1 cellular context compared by ENCODE assay signal in genomic region chr6:15266423-15266996, GRCh38.
A peak's percentile ranks its signal among the peaks of the same experiment; 100 is the strongest.
TF ChIP-seq lines count a peak whose summit lies in the region.

No MANE protein-coding gene starts in this region.

TF ChIP-seq in HepG2, 621 proteins besides CTCF, POLR2A, EP300 and RAD21 (continues in another document):
- TF ChIP-seq KDM3A (CRISPR knock-in tag; IDR thresholded peaks at IDR 0.05; ENCODE audit: low read depth) (no peak), ZNF570 (CRISPR knock-in tag; IDR thresholded peaks at IDR 0.05; ENCODE audit: borderline replicate concordance) (no peak), SOX6 (IDR thresholded peaks at IDR 0.05) (no peak), SOX6 (CRISPR knock-in tag; IDR thresholded peaks at IDR 0.05) (peak; percentile 82), ZNF589 (CRISPR knock-in tag; conservative IDR thresholded peaks at IDR 0.05) (no peak), ZBTB3 (CRISPR knock-in tag; IDR thresholded peaks at IDR 0.05; ENCODE audit: borderline replicate concordance, low read depth) (peak; percentile 82; the same call in 1 of the 2 replicates), NFE2L1 (CRISPR knock-in tag; IDR thresholded peaks at IDR 0.05; ENCODE audit: borderline replicate concordance) (no peak), TP53 (CRISPR knock-in tag; conservative IDR thresholded peaks at IDR 0.05) (no peak), RBM22 (optimal IDR thresholded peaks at IDR 0.05; ENCODE audit: low read length) (no peak), PCBP1 (IDR thresholded peaks at IDR 0.05; ENCODE audit: borderline replicate concordance, low read depth, low read length) (no peak), ZNF281 (CRISPR knock-in tag; IDR thresholded peaks at IDR 0.05; ENCODE audit: borderline replicate concordance) (peak; percentile 61), CEBPG (CRISPR knock-in tag; IDR thresholded peaks at IDR 0.05) (peak; percentile 62), ZNF7 (CRISPR knock-in tag; IDR thresholded peaks at IDR 0.05) (no peak), ZNF552 (CRISPR knock-in tag; IDR thresholded peaks at IDR 0.05; ENCODE audit: borderline replicate concordance) (no peak), SAP130 (CRISPR knock-in tag; IDR thresholded peaks at IDR 0.05; ENCODE audit: low read depth) (peak; percentile 60), SYNCRIP (IDR thresholded peaks at IDR 0.05; ENCODE audit: insufficient read depth, low read depth, low read length) (no peak), BORCS8-MEF2B (CRISPR knock-in tag; IDR thresholded peaks at IDR 0.05) (no peak), ZNF607 (CRISPR knock-in tag; IDR thresholded peaks at IDR 0.05; ENCODE audit: borderline replicate concordance) (no peak), ZNF577 (CRISPR knock-in tag; IDR thresholded peaks at IDR 0.05; ENCODE audit: borderline replicate concordance, low read depth) (no peak), ZNF207 (IDR thresholded peaks at IDR 0.05; ENCODE audit: borderline replicate concordance) (no peak), ATF7 (IDR thresholded peaks at IDR 0.05) (no peak), ATF7 (CRISPR knock-in tag; IDR thresholded peaks at IDR 0.05) (no peak), USF2 (IDR thresholded peaks at IDR 0.05; ENCODE audit: low read depth, low read length) (no peak), USF2 (CRISPR knock-in tag; IDR thresholded peaks at IDR 0.05; ENCODE audit: borderline replicate concordance) (no peak), ZNF850 (CRISPR knock-in tag; conservative IDR thresholded peaks at IDR 0.05) (no peak), KAT2B (IDR thresholded peaks at IDR 0.05; ENCODE audit: borderline replicate concordance, low read depth, low read length) (no peak), SP2 (CRISPR knock-in tag; IDR thresholded peaks at IDR 0.05) (no peak), RARA (CRISPR knock-in tag; IDR thresholded peaks at IDR 0.05) (peak; percentile 74), MTF2 (CRISPR knock-in tag; IDR thresholded peaks at IDR 0.05; ENCODE audit: borderline replicate concordance) (no peak), NFE2 (CRISPR knock-in tag; IDR thresholded peaks at IDR 0.05) (no peak), CEBPB (IDR thresholded peaks at IDR 0.05; ENCODE audit: borderline replicate concordance, low read depth, low read length) (peak; percentile 75; the same call in 1 of the 2 replicates), ZNF510 (CRISPR knock-in tag; IDR thresholded peaks at IDR 0.05; ENCODE audit: low read depth) (no peak), ELF1 (CRISPR knock-in tag; IDR thresholded peaks at IDR 0.05) (0 out of 2 replicates have a peak, but pooled peaks have one; percentile 34), ZNF761 (CRISPR knock-in tag; conservative IDR thresholded peaks at IDR 0.05) (no peak), FOXJ3 (CRISPR knock-in tag; IDR thresholded peaks at IDR 0.05; ENCODE audit: borderline replicate concordance) (peak; percentile 60; the same call in 1 of the 2 replicates), ADNP (CRISPR knock-in tag; IDR thresholded peaks at IDR 0.05) (no peak), ZNF782 (CRISPR knock-in tag; IDR thresholded peaks at IDR 0.05; ENCODE audit: borderline replicate concordance) (no peak), ZNF274 (CRISPR knock-in tag; IDR thresholded peaks at IDR 0.05) (no peak), SMC3 (IDR thresholded peaks at IDR 0.05; ENCODE audit: low read length) (peak; percentile 11; the same call in 1 of the 2 replicates), ZSCAN31 (CRISPR knock-in tag; IDR thresholded peaks at IDR 0.05; ENCODE audit: low read depth) (no peak)
- TF ChIP-seq, protein P1, sequence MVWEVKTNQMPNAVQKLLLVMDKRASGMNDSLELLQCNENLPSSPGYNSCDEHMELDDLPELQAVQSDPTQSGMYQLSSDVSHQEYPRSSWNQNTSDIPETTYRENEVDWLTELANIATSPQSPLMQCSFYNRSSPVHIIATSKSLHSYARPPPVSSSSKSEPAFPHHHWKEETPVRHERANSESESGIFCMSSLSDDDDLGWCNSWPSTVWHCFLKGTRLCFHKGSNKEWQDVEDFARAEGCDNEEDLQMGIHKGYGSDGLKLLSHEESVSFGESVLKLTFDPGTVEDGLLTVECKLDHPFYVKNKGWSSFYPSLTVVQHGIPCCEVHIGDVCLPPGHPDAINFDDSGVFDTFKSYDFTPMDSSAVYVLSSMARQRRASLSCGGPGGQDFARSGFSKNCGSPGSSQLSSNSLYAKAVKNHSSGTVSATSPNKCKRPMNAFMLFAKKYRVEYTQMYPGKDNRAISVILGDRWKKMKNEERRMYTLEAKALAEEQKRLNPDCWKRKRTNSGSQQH (CRISPR knock-in tag; IDR thresholded peaks at IDR 0.05; ENCODE audit: low read depth), result peak; percentile 36; the same call in 1 of the 2 replicates
- TF ChIP-seq, protein P2, sequence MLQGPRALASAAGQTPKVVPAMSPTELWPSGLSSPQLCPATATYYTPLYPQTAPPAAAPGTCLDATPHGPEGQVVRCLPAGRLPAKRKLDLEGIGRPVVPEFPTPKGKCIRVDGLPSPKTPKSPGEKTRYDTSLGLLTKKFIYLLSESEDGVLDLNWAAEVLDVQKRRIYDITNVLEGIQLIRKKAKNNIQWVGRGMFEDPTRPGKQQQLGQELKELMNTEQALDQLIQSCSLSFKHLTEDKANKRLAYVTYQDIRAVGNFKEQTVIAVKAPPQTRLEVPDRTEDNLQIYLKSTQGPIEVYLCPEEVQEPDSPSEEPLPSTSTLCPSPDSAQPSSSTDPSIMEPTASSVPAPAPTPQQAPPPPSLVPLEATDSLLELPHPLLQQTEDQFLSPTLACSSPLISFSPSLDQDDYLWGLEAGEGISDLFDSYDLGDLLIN (CRISPR knock-in tag; IDR thresholded peaks at IDR 0.05; ENCODE audit: borderline replicate concordance), result no peak
- TF ChIP-seq, protein P3, sequence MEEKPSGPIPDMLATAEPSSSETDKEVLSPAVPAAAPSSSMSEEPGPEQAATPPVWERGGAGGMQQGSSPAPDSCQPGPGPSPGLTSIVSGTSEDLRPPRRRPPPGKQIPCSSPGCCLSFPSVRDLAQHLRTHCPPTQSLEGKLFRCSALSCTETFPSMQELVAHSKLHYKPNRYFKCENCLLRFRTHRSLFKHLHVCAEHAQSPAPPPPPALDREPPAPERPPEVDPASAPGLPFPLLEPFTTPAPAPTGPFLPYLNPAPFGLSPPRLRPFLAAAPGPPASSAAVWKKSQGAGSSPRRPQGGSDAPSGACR (CRISPR knock-in tag; IDR thresholded peaks at IDR 0.05), result no peak
- TF ChIP-seq, protein P4, sequence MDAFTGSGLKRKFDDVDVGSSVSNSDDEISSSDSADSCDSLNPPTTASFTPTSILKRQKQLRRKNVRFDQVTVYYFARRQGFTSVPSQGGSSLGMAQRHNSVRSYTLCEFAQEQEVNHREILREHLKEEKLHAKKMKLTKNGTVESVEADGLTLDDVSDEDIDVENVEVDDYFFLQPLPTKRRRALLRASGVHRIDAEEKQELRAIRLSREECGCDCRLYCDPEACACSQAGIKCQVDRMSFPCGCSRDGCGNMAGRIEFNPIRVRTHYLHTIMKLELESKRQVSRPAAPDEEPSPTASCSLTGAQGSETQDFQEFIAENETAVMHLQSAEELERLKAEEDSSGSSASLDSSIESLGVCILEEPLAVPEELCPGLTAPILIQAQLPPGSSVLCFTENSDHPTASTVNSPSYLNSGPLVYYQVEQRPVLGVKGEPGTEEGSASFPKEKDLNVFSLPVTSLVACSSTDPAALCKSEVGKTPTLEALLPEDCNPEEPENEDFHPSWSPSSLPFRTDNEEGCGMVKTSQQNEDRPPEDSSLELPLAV (CRISPR knock-in tag; conservative IDR thresholded peaks at IDR 0.05; ENCODE audit: low read depth), result no peak
- TF ChIP-seq, protein P5, sequence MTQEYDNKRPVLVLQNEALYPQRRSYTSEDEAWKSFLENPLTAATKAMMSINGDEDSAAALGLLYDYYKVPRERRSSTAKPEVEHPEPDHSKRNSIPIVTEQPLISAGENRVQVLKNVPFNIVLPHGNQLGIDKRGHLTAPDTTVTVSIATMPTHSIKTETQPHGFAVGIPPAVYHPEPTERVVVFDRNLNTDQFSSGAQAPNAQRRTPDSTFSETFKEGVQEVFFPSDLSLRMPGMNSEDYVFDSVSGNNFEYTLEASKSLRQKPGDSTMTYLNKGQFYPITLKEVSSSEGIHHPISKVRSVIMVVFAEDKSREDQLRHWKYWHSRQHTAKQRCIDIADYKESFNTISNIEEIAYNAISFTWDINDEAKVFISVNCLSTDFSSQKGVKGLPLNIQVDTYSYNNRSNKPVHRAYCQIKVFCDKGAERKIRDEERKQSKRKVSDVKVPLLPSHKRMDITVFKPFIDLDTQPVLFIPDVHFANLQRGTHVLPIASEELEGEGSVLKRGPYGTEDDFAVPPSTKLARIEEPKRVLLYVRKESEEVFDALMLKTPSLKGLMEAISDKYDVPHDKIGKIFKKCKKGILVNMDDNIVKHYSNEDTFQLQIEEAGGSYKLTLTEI (CRISPR knock-in tag; conservative IDR thresholded peaks at IDR 0.05), result no peak
- TF ChIP-seq, protein P6, sequence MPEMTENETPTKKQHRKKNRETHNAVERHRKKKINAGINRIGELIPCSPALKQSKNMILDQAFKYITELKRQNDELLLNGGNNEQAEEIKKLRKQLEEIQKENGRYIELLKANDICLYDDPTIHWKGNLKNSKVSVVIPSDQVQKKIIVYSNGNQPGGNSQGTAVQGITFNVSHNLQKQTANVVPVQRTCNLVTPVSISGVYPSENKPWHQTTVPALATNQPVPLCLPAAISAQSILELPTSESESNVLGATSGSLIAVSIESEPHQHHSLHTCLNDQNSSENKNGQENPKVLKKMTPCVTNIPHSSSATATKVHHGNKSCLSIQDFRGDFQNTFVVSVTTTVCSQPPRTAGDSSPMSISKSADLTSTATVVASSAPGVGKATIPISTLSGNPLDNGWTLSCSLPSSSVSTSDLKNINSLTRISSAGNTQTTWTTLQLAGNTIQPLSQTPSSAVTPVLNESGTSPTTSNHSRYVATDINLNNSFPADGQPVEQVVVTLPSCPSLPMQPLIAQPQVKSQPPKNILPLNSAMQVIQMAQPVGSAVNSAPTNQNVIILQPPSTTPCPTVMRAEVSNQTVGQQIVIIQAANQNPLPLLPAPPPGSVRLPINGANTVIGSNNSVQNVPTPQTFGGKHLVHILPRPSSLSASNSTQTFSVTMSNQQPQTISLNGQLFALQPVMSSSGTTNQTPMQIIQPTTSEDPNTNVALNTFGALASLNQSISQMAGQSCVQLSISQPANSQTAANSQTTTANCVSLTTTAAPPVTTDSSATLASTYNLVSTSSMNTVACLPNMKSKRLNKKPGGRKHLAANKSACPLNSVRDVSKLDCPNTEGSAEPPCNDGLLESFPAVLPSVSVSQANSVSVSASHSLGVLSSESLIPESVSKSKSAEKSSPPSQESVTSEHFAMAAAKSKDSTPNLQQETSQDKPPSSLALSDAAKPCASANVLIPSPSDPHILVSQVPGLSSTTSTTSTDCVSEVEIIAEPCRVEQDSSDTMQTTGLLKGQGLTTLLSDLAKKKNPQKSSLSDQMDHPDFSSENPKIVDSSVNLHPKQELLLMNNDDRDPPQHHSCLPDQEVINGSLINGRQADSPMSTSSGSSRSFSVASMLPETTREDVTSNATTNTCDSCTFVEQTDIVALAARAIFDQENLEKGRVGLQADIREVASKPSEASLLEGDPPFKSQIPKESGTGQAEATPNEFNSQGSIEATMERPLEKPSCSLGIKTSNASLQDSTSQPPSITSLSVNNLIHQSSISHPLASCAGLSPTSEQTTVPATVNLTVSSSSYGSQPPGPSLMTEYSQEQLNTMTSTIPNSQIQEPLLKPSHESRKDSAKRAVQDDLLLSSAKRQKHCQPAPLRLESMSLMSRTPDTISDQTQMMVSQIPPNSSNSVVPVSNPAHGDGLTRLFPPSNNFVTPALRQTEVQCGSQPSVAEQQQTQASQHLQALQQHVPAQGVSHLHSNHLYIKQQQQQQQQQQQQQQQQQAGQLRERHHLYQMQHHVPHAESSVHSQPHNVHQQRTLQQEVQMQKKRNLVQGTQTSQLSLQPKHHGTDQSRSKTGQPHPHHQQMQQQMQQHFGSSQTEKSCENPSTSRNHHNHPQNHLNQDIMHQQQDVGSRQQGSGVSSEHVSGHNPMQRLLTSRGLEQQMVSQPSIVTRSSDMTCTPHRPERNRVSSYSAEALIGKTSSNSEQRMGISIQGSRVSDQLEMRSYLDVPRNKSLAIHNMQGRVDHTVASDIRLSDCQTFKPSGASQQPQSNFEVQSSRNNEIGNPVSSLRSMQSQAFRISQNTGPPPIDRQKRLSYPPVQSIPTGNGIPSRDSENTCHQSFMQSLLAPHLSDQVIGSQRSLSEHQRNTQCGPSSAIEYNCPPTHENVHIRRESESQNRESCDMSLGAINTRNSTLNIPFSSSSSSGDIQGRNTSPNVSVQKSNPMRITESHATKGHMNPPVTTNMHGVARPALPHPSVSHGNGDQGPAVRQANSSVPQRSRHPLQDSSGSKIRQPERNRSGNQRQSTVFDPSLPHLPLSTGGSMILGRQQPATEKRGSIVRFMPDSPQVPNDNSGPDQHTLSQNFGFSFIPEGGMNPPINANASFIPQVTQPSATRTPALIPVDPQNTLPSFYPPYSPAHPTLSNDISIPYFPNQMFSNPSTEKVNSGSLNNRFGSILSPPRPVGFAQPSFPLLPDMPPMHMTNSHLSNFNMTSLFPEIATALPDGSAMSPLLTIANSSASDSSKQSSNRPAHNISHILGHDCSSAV (CRISPR knock-in tag; IDR thresholded peaks at IDR 0.05; ENCODE audit: borderline replicate concordance), result no peak
